In genomic region chr3:107216711-107217110, GRCh38 we compare ENCODE assay signal across 12 cellular contexts.
A peak's percentile ranks its signal among the peaks of the same experiment; 100 is the strongest.
DNase-seq lines count a peak whose midpoint lies in the region; ATAC-seq and TF ChIP-seq lines count a peak whose summit lies in the region.
"Had no signal": no experiment of that assay in that cellular context is flagged by ENCODE, and none has a peak within 500 bp of the region (broad histone marks: within the 10 kb centered on the region; RNA-seq: fewer than 3 reads in every experiment).

No MANE protein-coding gene starts in this region.

- DNase-seq in AG20443 (ENCODE audit: low spot score) = peak; percentile 75
- DNase-seq in RPMI7951 (ENCODE audit: low read depth) = peak; percentile 98
- DNase-seq in fibroblast of lung (ENCODE audit: low read depth in 2 of 2) = peak; percentile 99
- peak; percentile 25 for DNase-seq in osteoblast (ENCODE audit: insufficient read length, low spot score, missing footprints)
- no peak for DNase-seq in germinal center (ENCODE audit: low spot score)
- DNase-seq in activated naive CD4-positive, alpha-beta T cell treated with anti-CD3 and anti-CD28 coated beads, Interleukin-2, amount 10 ng/mL, durations not matched to agents 7 days and 5 days = no peak
- DNase-seq in activated CD4-positive, alpha-beta memory T cell treated with anti-CD3 and anti-CD28 coated beads for 36 hours = no peak
- DNase-seq: CD8-positive, alpha-beta memory T cell; esophagus squamous epithelium; NCI-H1105 had no signal

- POLR2A ChIA-PET in activated CD4-positive, alpha-beta memory T cell treated with anti-CD3 and anti-CD28 coated beads for 36 hours (lab: Charles Lee) = no interaction called here

- TF ChIP-seq CTCF in fibroblast of lung (conservative IDR thresholded peaks at IDR 0.05 in 1 of 2, IDR thresholded peaks at IDR 0.05 in 1 of 2; ENCODE audit: low read depth in 1 of 2, low read length in 2 of 2) (no peak), osteoblast (IDR thresholded peaks at IDR 0.05; ENCODE audit: extremely low read depth, low read depth, low read length) (no peak)

- CTCF ChIA-PET in activated naive CD4-positive, alpha-beta T cell treated with anti-CD3 and anti-CD28 coated beads, Interleukin-2, amount 10 ng/mL, durations not matched to agents 7 days and 5 days (lab: Charles Lee) = no interaction called here
- CTCF ChIA-PET in activated CD4-positive, alpha-beta memory T cell treated with anti-CD3 and anti-CD28 coated beads for 36 hours (lab: Charles Lee) = interaction anchor here (0.9 kb wide), 1 partner anchor 19 kb away, joined by 4 read pairs; no protein-coding TSS in a partner anchor

- H4K20me1 ChIP-seq in fibroblast of lung (ENCODE audit: control insufficient read depth, extremely low read depth, insufficient read depth, low read length) (no peaks in the 10 kb centered on the region), osteoblast (ENCODE audit: insufficient read depth, low read length) (no peaks in the 10 kb centered on the region)

- H3K4me1 Mint-ChIP-seq in activated naive CD4-positive, alpha-beta T cell treated with anti-CD3 and anti-CD28 coated beads, Interleukin-2, amount 10 ng/mL, durations not matched to agents 7 days and 5 days = peaks cover 3% of the 10 kb centered on the region
- peaks cover 8% of the 10 kb centered on the region for H3K4me1 Mint-ChIP-seq in activated CD4-positive, alpha-beta memory T cell treated with anti-CD3 and anti-CD28 coated beads for 36 hours (ENCODE audit: low read depth)
- H3K4me1 Mint-ChIP-seq: activated naive CD4-positive, alpha-beta T cell treated with anti-CD3 and anti-CD28 coated beads, Interleukin-2, amount 50 U/mL, for 24 hours; CD8-positive, alpha-beta memory T cell had no signal

- no peak overlapping the region for H3K9ac ChIP-seq in fibroblast of lung (ENCODE audit: insufficient read depth, low read length)

- H3K9me3 ChIP-seq in fibroblast of lung (ENCODE audit: control insufficient read depth, insufficient read depth, low read depth, low read length) (no peaks in the 10 kb centered on the region), osteoblast (ENCODE audit: low read depth, low read length) (no peaks in the 10 kb centered on the region)
- H3K9me3 ChIP-seq: esophagus squamous epithelium had no signal

- H3K4me1 ChIP-seq in fibroblast of lung (ENCODE audit: control insufficient read depth, extremely low read depth, insufficient read depth, low read length) (peaks cover 6% of the 10 kb centered on the region), osteoblast (ENCODE audit: insufficient read depth, low read length) (peaks cover 47% of the 10 kb centered on the region)

- H3K4me3 ChIP-seq in fibroblast of lung (replicated peaks in 1 of 4; ENCODE audit: control extremely low read depth in 1 of 4, insufficient read depth in 1 of 4, low read depth in 3 of 4, low read length in 4 of 4) (peak overlapping the region in 1 of 4 experiments; percentile 47), osteoblast (ENCODE audit: insufficient read depth, low read length) (peak overlapping the region; percentile 48)
- H3K4me3 ChIP-seq: esophagus squamous epithelium had no signal

- no peaks in the 10 kb centered on the region for H3K27me3 Mint-ChIP-seq in activated naive CD4-positive, alpha-beta T cell treated with anti-CD3 and anti-CD28 coated beads, Interleukin-2, amount 10 ng/mL, durations not matched to agents 7 days and 5 days
- peaks cover 11% of the 10 kb centered on the region for H3K27me3 Mint-ChIP-seq in activated CD4-positive, alpha-beta memory T cell treated with anti-CD3 and anti-CD28 coated beads for 36 hours

- H3K4me2 ChIP-seq in fibroblast of lung (ENCODE audit: extremely low read depth, insufficient read depth, low read length) (peak overlapping the region; percentile 39), osteoblast (ENCODE audit: insufficient read depth, low read length) (peak overlapping the region; percentile 87)

- no peaks in the 10 kb centered on the region for H3K36me3 Mint-ChIP-seq in activated naive CD4-positive, alpha-beta T cell treated with anti-CD3 and anti-CD28 coated beads, Interleukin-2, amount 10 ng/mL, durations not matched to agents 7 days and 5 days
- H3K36me3 Mint-ChIP-seq in activated CD4-positive, alpha-beta memory T cell treated with anti-CD3 and anti-CD28 coated beads for 36 hours = no peaks in the 10 kb centered on the region
- H3K36me3 Mint-ChIP-seq: CD8-positive, alpha-beta memory T cell had no signal

- H3K27ac ChIP-seq in fibroblast of lung (ENCODE audit: insufficient read depth, low read length) (peak overlapping the region; percentile 78), osteoblast (ENCODE audit: low read depth, low read length) (peak overlapping the region; percentile 99)

- intact Hi-C loops in activated CD4-positive, alpha-beta memory T cell treated with anti-CD3 and anti-CD28 coated beads for 36 hours (cut with micrococcal nuclease) = no loop called here

- H3K27ac Mint-ChIP-seq in activated naive CD4-positive, alpha-beta T cell treated with anti-CD3 and anti-CD28 coated beads, Interleukin-2, amount 10 ng/mL, durations not matched to agents 7 days and 5 days = no peak overlapping the region
- no peak overlapping the region for H3K27ac Mint-ChIP-seq in activated CD4-positive, alpha-beta memory T cell treated with anti-CD3 and anti-CD28 coated beads for 36 hours
- H3K27ac Mint-ChIP-seq: activated naive CD4-positive, alpha-beta T cell treated with anti-CD3 and anti-CD28 coated beads, Interleukin-2, amount 50 U/mL, for 24 hours; CD8-positive, alpha-beta memory T cell had no signal

- ATAC-seq in GM19395 (IDR thresholded peaks at IDR 0.05; ENCODE audit: unreplicated experiment) = no peak

- H3K4me3 Mint-ChIP-seq in activated naive CD4-positive, alpha-beta T cell treated with anti-CD3 and anti-CD28 coated beads, Interleukin-2, amount 10 ng/mL, durations not matched to agents 7 days and 5 days = no peak overlapping the region
- no peak overlapping the region for H3K4me3 Mint-ChIP-seq in activated CD4-positive, alpha-beta memory T cell treated with anti-CD3 and anti-CD28 coated beads for 36 hours
- H3K4me3 Mint-ChIP-seq: activated naive CD4-positive, alpha-beta T cell treated with anti-CD3 and anti-CD28 coated beads, Interleukin-2, amount 50 U/mL, for 24 hours; CD8-positive, alpha-beta memory T cell had no signal

- H3K36me3 ChIP-seq in fibroblast of lung (ENCODE audit: control insufficient read depth, insufficient read depth, low read length) (no peaks in the 10 kb centered on the region), osteoblast (ENCODE audit: insufficient read depth, low read length) (no peaks in the 10 kb centered on the region)
- H3K36me3 ChIP-seq: esophagus squamous epithelium had no signal

- H3K27me3 ChIP-seq in fibroblast of lung (ENCODE audit: control insufficient read depth, insufficient read depth, low read length) (no peaks in the 10 kb centered on the region), osteoblast (ENCODE audit: insufficient read depth, low read length) (no peaks in the 10 kb centered on the region)
- H3K27me3 ChIP-seq: esophagus squamous epithelium had no signal

- no peak overlapping the region for H2AFZ ChIP-seq in fibroblast of lung (ENCODE audit: low read length)
- no peak overlapping the region for H2AFZ ChIP-seq in osteoblast (ENCODE audit: low read length)

- H3K79me2 ChIP-seq in fibroblast of lung (ENCODE audit: control insufficient read depth, insufficient read depth, low read length) (no peaks in the 10 kb centered on the region), osteoblast (ENCODE audit: insufficient read depth, low read length) (no peaks in the 10 kb centered on the region)

- H3K9me3 Mint-ChIP-seq in activated naive CD4-positive, alpha-beta T cell treated with anti-CD3 and anti-CD28 coated beads, Interleukin-2, amount 10 ng/mL, durations not matched to agents 7 days and 5 days = no peaks in the 10 kb centered on the region
- no peaks in the 10 kb centered on the region for H3K9me3 Mint-ChIP-seq in activated CD4-positive, alpha-beta memory T cell treated with anti-CD3 and anti-CD28 coated beads for 36 hours
- H3K9me3 Mint-ChIP-seq: activated naive CD4-positive, alpha-beta T cell treated with anti-CD3 and anti-CD28 coated beads, Interleukin-2, amount 50 U/mL, for 24 hours; CD8-positive, alpha-beta memory T cell had no signal

Comparison
In these comparisons a context has a peak if more than half of its experiments do, and no peak if none do; other contexts are left out.
1. DNase-seq: peak in AG20443 (single experiment), RPMI7951 (single experiment), fibroblast of lung (2 of 2) and osteoblast (single experiment); none in germinal center (single experiment), activated naive CD4-positive, alpha-beta T cell treated with anti-CD3 and anti-CD28 coated beads, Interleukin-2, amount 10 ng/mL, durations not matched to agents 7 days and 5 days (single experiment) and activated CD4-positive, alpha-beta memory T cell treated with anti-CD3 and anti-CD28 coated beads for 36 hours (single experiment).